Comparison of ENCODE assay signal across 1 cellular context in genomic region chr7:831596-832291, GRCh38.
TF ChIP-seq lines count a peak whose summit lies in the region.

No MANE protein-coding gene starts in this region.

TF ChIP-seq in liver, 16 proteins besides CTCF, POLR2A, EP300 and RAD21 (continued from another document):
- TF ChIP-seq, protein P1, sequence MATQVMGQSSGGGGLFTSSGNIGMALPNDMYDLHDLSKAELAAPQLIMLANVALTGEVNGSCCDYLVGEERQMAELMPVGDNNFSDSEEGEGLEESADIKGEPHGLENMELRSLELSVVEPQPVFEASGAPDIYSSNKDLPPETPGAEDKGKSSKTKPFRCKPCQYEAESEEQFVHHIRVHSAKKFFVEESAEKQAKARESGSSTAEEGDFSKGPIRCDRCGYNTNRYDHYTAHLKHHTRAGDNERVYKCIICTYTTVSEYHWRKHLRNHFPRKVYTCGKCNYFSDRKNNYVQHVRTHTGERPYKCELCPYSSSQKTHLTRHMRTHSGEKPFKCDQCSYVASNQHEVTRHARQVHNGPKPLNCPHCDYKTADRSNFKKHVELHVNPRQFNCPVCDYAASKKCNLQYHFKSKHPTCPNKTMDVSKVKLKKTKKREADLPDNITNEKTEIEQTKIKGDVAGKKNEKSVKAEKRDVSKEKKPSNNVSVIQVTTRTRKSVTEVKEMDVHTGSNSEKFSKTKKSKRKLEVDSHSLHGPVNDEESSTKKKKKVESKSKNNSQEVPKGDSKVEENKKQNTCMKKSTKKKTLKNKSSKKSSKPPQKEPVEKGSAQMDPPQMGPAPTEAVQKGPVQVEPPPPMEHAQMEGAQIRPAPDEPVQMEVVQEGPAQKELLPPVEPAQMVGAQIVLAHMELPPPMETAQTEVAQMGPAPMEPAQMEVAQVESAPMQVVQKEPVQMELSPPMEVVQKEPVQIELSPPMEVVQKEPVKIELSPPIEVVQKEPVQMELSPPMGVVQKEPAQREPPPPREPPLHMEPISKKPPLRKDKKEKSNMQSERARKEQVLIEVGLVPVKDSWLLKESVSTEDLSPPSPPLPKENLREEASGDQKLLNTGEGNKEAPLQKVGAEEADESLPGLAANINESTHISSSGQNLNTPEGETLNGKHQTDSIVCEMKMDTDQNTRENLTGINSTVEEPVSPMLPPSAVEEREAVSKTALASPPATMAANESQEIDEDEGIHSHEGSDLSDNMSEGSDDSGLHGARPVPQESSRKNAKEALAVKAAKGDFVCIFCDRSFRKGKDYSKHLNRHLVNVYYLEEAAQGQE (IDR thresholded peaks at IDR 0.05) = peak; percentile 37
- TF ChIP-seq HNF4A (conservative IDR thresholded peaks at IDR 0.05) (no peak), RXRA (IDR thresholded peaks at IDR 0.05) (peak in 1 of 2 donors; percentile 21), SP1 (IDR thresholded peaks at IDR 0.05) (no peak), JUND (IDR thresholded peaks at IDR 0.05) (peak; percentile 99 to 100), EGR1 (IDR thresholded peaks at IDR 0.05; ENCODE audit: low read depth in 2 of 2) (peak in 1 of 2 donors; percentile 79), YY1 (IDR thresholded peaks at IDR 0.05) (no peak)
- TF ChIP-seq, protein P2, sequence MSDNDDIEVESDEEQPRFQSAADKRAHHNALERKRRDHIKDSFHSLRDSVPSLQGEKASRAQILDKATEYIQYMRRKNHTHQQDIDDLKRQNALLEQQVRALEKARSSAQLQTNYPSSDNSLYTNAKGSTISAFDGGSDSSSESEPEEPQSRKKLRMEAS (IDR thresholded peaks at IDR 0.05) = no peak
